Comparison of ENCODE assay signal across 8 cellular contexts in the genomic region with DNA sequence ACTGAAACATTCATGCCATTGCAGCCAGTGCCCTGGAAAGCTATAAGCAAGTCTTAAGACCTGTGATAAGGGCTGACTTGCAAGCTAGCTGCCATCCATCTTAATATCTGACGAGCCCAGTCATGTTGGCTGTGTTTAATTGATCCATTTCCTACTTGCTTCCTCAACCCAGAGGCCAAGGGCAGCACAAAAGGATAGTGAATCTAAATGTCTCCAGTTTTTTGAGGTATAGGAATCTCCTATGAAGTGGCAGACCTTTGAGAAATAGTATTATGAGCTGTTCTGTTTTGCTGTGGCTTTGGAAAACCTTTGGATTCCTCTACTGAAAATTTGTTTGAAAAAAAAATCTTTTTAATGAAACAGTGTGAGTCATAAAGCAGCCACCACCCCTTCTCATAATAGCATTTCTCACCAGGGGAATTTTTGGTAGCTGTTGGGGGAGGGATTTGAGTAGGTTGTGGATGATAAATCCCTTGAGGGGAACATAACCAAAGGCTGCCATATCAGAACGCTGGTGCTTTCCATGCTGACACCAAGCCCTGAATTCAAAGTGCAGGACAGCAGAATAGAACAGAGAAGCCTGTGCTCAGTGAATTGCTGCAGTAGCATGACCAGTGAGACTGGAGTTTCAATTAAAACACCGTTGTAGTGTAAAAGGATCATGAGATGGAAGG. TPM values are rescaled to one million over a fixed set of nuclear protein-coding genes. Genes with fewer than 3 reads are reported as not detected.
DNase-seq lines count a peak whose midpoint lies in the region; ATAC-seq and TF ChIP-seq lines count a peak whose summit lies in the region.

No MANE protein-coding gene starts in this region.

- TF ChIP-seq CTCF in coronary artery (IDR thresholded peaks at IDR 0.05) = no peak
- TF ChIP-seq CTCF in transverse colon (IDR thresholded peaks at IDR 0.05) = no peak

- no peaks in the 10 kb centered on the region for H3K9me3 Mint-ChIP-seq in T-helper 2 cell treated with Interferon-gamma antibody and Interleukin-4, amounts not matched to agents 5 μg/mL and 100 μg/mL, for 36 hours

- peak; percentile 54 for ATAC-seq in HG03060 (IDR thresholded peaks at IDR 0.05; ENCODE audit: low read depth, unreplicated experiment)

- in situ Hi-C loops in transverse colon (cut with MboI; ENCODE audit: low pct_ligation_motif_present in 1 of 4, low pct_unique_long_range_greater_than_20kb in 1 of 4, low sequenced_read_pairs in 3 of 4) = no loop called here

- H3K27ac Mint-ChIP-seq in T-helper 2 cell treated with Interferon-gamma antibody and Interleukin-4, amounts not matched to agents 5 μg/mL and 100 μg/mL, for 36 hours = peak overlapping the region; percentile 71

- H3K27me3 Mint-ChIP-seq in T-helper 2 cell treated with Interferon-gamma antibody and Interleukin-4, amounts not matched to agents 5 μg/mL and 100 μg/mL, for 36 hours (ENCODE audit: low read depth) = no peaks in the 10 kb centered on the region

- H3K4me3 Mint-ChIP-seq in T-helper 2 cell treated with Interferon-gamma antibody and Interleukin-4, amounts not matched to agents 5 μg/mL and 100 μg/mL, for 36 hours = peak overlapping the region; percentile 1

- no peak for TF ChIP-seq EP300 in transverse colon (IDR thresholded peaks at IDR 0.05; ENCODE audit: low read depth)

- intact Hi-C loops in transverse colon (cut with DNase I; ENCODE audit: low total_unique reads) = no loop called here

- H3K4me3 ChIP-seq in coronary artery (peak overlapping the region; percentile 41), transverse colon (no peak overlapping the region)

- TF ChIP-seq POLR2A in GM18526 (IDR thresholded peaks at IDR 0.05; ENCODE audit: extremely low read depth, insufficient read length) (peak; percentile 23), transverse colon (IDR thresholded peaks at IDR 0.05) (no peak)

- H3K27me3 ChIP-seq in transverse colon = no peaks in the 10 kb centered on the region

- H3K36me3 Mint-ChIP-seq in T-helper 2 cell treated with Interferon-gamma antibody and Interleukin-4, amounts not matched to agents 5 μg/mL and 100 μg/mL, for 36 hours (ENCODE audit: low read depth) = peaks cover 6% of the 10 kb centered on the region

- H3K9me3 ChIP-seq in transverse colon = no peaks in the 10 kb centered on the region

- H3K4me1 Mint-ChIP-seq in T-helper 2 cell treated with Interferon-gamma antibody and Interleukin-4, amounts not matched to agents 5 μg/mL and 100 μg/mL, for 36 hours (ENCODE audit: low read depth) = peaks cover 26% of the 10 kb centered on the region

- DNase-seq in A172 (ENCODE audit: low spot score) (peak; percentile 92), coronary artery (ENCODE audit: low spot score) (no peak), myocyte (ENCODE audit: low read depth) (peak; percentile 75), transverse colon (no peak), midbrain (lab: John Stamatoyannopoulos, UW) (no peak)
- DNase-seq in T-helper 2 cell treated with Interferon-gamma antibody and Interleukin-4, amounts not matched to agents 5 μg/mL and 100 μg/mL, for 36 hours (ENCODE audit: low spot score) = peak; percentile 77

- 44 to 51% methylated on average over 2 to 3 of the region's 3 CpGs for WGBS in transverse colon (ENCODE audit: low coverage in 1 of 2), 2 donors

- no peaks in the 10 kb centered on the region for H3K36me3 ChIP-seq in transverse colon

- peaks cover 3 to 29% (median 23%) of the 10 kb centered on the region in 4 donors for H3K4me1 ChIP-seq in transverse colon

- H3K27ac ChIP-seq in coronary artery (peak overlapping the region; percentile 82 to 86), transverse colon (peak overlapping the region; percentile 62 to 77 (median 76))

RNA-seq across cellular contexts. Expression of gene ZNRF1, which starts 12.9 kb away (rescaled TPM):
- 13.7 and 30.6 TPM in 2 replicates for total RNA-seq in A172 (2014; rRNA removed; shearing (Covaris generic))
- total RNA-seq in myocyte = 71.1 and 82.3 TPM in 2 replicates
- 28.5 TPM for polyA plus RNA-seq in myocyte (2012)
- total RNA-seq in transverse colon = 10 to 100 TPM; 28.5 to 58.4 (median 40.4) TPM

RNA-seq across cellular contexts. Expression of gene WDR59, which starts 26.8 kb away (rescaled TPM):
- 8.9 and 17.2 TPM in 2 replicates for total RNA-seq in A172 (2014; rRNA removed; shearing (Covaris generic))
- total RNA-seq in myocyte = 14.8 and 15.4 TPM in 2 replicates
- polyA plus RNA-seq in myocyte (2012) = 27.8 TPM
- 100 to 1,000 TPM in 1 of 4 donors, 10 to 100 TPM in 3; 29.1 to 112 (median 42.6) TPM for total RNA-seq in transverse colon

Comparison
In these comparisons a context has a peak if more than half of its experiments do, and no peak if none do; other contexts are left out.
1. DNase-seq: peak in A172 (single experiment), T-helper 2 cell treated with Interferon-gamma antibody and Interleukin-4, amounts not matched to agents 5 μg/mL and 100 μg/mL, for 36 hours (single experiment) and myocyte (single experiment); none in coronary artery (single experiment), transverse colon (single experiment) and midbrain (single experiment).